20 cellular contexts compared by ENCODE assay signal in the genomic region with DNA sequence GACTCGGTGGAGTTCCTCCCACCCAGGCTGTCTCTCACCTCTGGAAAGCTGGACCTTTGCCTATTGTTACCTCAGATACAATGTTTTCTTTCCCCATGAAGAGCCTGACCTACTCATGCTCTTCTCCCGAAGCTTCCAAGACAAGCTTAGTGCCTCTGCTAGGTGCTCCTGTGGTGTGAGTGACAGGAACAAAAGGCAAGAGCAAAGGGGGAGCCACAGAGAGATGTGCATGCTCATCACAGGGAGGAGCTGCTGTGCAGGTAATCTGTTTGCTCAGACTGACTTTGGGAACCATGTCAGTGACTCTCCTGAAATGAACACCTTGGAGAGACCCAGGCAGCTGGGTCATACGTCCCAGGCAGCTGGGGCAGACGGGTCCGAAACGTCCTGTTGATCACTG. TPM values are rescaled to one million over a fixed set of nuclear protein-coding genes. Genes with fewer than 3 reads are reported as not detected.
DNase-seq lines count a peak whose midpoint lies in the region; ATAC-seq and TF ChIP-seq lines count a peak whose summit lies in the region.
"Had no signal": no experiment of that assay in that cellular context is flagged by ENCODE, and none has a peak within 500 bp of the region (broad histone marks: within the 10 kb centered on the region; RNA-seq: fewer than 3 reads in every experiment).

No MANE protein-coding gene starts in this region.

- ATAC-seq in GM21381 (IDR thresholded peaks at IDR 0.05; ENCODE audit: unreplicated experiment), result no peak
- ATAC-seq: CD8-positive, alpha-beta T cell had no signal

- no peaks in the 10 kb centered on the region for H3K27me3 ChIP-seq in mammary epithelial cell (ENCODE audit: insufficient read depth, low read length)
- H3K27me3 ChIP-seq in breast epithelium, result no peaks in the 10 kb centered on the region
- H3K27me3 ChIP-seq in endodermal cell (ENCODE audit: control insufficient read depth, insufficient read depth, low read length, poor library complexity, severe bottlenecking), result peaks cover 37% of the 10 kb centered on the region
- H3K27me3 ChIP-seq: neutrophil had no signal

- H3K9me3 ChIP-seq in mammary epithelial cell (replicated peaks; ENCODE audit: insufficient read depth, low read length), result no peaks in the 10 kb centered on the region
- no peaks in the 10 kb centered on the region for H3K9me3 ChIP-seq in breast epithelium
- H3K9me3 ChIP-seq in endodermal cell (ENCODE audit: control insufficient read depth, low read length), result no peaks in the 10 kb centered on the region
- H3K9me3 ChIP-seq: neutrophil, spleen had no signal

- CTCF ChIA-PET in mammary epithelial cell (lab: Charles Lee; ENCODE audit: low non-redundant PET), result no interaction called here

- dilution Hi-C loops in mammary epithelial cell (cut with HindIII; ENCODE audit: low sequenced_read_pairs), result no loop called here

- WGBS in mammary epithelial cell (ENCODE audit: low coverage, missing lambda C conversion rate), result 76% methylated on average over 5 of the region's 6 CpGs
- WGBS in endodermal cell (ENCODE audit: insufficient coverage in 1 of 2, insufficient read length in 1 of 2), 2 experiments, result 56 to 71% methylated on average over 5 to 6 of the region's 6 CpGs

- no peak overlapping the region for H3K9ac ChIP-seq in mammary epithelial cell (ENCODE audit: insufficient read depth, low read length)
- H3K9ac ChIP-seq in endodermal cell (ENCODE audit: extremely low read depth, low read length, poor library complexity, severe bottlenecking), result no peak overlapping the region

- peaks cover 5% of the 10 kb centered on the region for H3K9me3 Mint-ChIP-seq in endodermal cell
- H3K9me3 Mint-ChIP-seq: CD8-positive, alpha-beta T cell; T-helper 1 cell treated with Interleukin-12 subunit alpha and Interleukin-12 subunit beta and Interleukin-4 antibody, amounts not matched to agents 30 μg/mL and 1 μg/mL, for 36 hours had no signal

- H3K36me3 ChIP-seq in mammary epithelial cell (ENCODE audit: insufficient read depth, low read length), result no peaks in the 10 kb centered on the region
- H3K36me3 ChIP-seq in breast epithelium, result no peaks in the 10 kb centered on the region
- no peaks in the 10 kb centered on the region for H3K36me3 ChIP-seq in endodermal cell (ENCODE audit: control insufficient read depth, insufficient read depth, low read length)
- H3K36me3 ChIP-seq: neutrophil, spleen had no signal

- no TSS peak for BruUV-seq in mammary epithelial cell (replicated peaks; lab: Mats Ljungman, UMichigan)

- DNase-seq in mammary epithelial cell (peak; percentile 11), breast epithelium (ENCODE audit: low spot score in 2 of 2) (no peak), NCI-H345 treated with DMSO at 0.1 percent for 48 hours (lab: John Stamatoyannopoulos, UW; ENCODE audit: unreplicated experiment) (peak; percentile 11), endodermal cell (peak; percentile 70), NOMO-1 treated with DMSO at 0.1 percent for 48 hours (lab: John Stamatoyannopoulos, UW; ENCODE audit: unreplicated experiment) (no peak), NCI-H1694 treated with DMSO at 0.1 percent for 48 hours (lab: John Stamatoyannopoulos, UW) (no peak)
- DNase-seq: activated CD4-positive, alpha-beta T cell treated with anti-CD3 and anti-CD28 coated beads, Interleukin-2, amount 50 U/mL, for 4 hours; activated naive CD4-positive, alpha-beta T cell treated with Interleukin-2 at 50 U/mL for 16 hours; activated T-cell treated with anti-CD3 and anti-CD28 coated beads for 4 hours; CD8-positive, alpha-beta T cell; cerebellar nuclear complex; effector CD8-positive, alpha-beta T cell; NCI-H1092; SIG-M5; spleen had no signal

- no peaks in the 10 kb centered on the region for H4K20me1 ChIP-seq in mammary epithelial cell (ENCODE audit: insufficient read depth, low read length)

- H3K4me2 ChIP-seq in mammary epithelial cell (ENCODE audit: insufficient read depth, low read depth, low read length), result no peak overlapping the region

- peak in 1 of 2 donors; percentile 23 for TF ChIP-seq CTCF in mammary epithelial cell (conservative IDR thresholded peaks at IDR 0.05 in 1 of 2, IDR thresholded peaks at IDR 0.05 in 1 of 2; ENCODE audit: extremely low read depth in 1 of 2, insufficient read depth in 1 of 2, low read depth in 1 of 2, low read length in 2 of 2)
- no peak for TF ChIP-seq CTCF in breast epithelium (IDR thresholded peaks at IDR 0.05)
- TF ChIP-seq CTCF in endodermal cell (conservative IDR thresholded peaks at IDR 0.05), result no peak

- H3K27me3 Mint-ChIP-seq in endodermal cell (ENCODE audit: insufficient read depth), result peaks cover 23% of the 10 kb centered on the region

- no peak overlapping the region for H3K4me3 ChIP-seq in mammary epithelial cell (replicated peaks in 1 of 3; ENCODE audit: insufficient read depth in 1 of 3, low read depth in 2 of 3, low read length in 3 of 3)
- no peak overlapping the region for H3K4me3 ChIP-seq in breast epithelium
- no peak overlapping the region for H3K4me3 ChIP-seq in endodermal cell (ENCODE audit: low read length)
- H3K4me3 ChIP-seq: spleen had no signal

- in situ Hi-C loops in mammary epithelial cell (cut with MboI; ENCODE audit: low sequenced_read_pairs in 2 of 2), result loop anchor here (10.0 kb wide), 2 partner anchors 201 to 591 kb away; partner anchors contain the start of genes ANKRD49 (in 1 of the 2) and MRE11 (in 1 of the 2)

- no peak for TF ChIP-seq POLR2A in breast epithelium (IDR thresholded peaks at IDR 0.05)

- intact Hi-C loops in mammary epithelial cell (cut with micrococcal nuclease) (no loop called here), breast epithelium (cut with DNase I; ENCODE audit: low total_unique reads) (no loop called here)

- no peaks in the 10 kb centered on the region for H3K36me3 Mint-ChIP-seq in endodermal cell (ENCODE audit: low read depth)
- H3K36me3 Mint-ChIP-seq: CD8-positive, alpha-beta T cell had no signal

- H3K27ac ChIP-seq in mammary epithelial cell (ENCODE audit: insufficient read depth, low read depth, low read length), result no peak overlapping the region
- no peak overlapping the region for H3K27ac ChIP-seq in breast epithelium
- no peak overlapping the region for H3K27ac ChIP-seq in endodermal cell (ENCODE audit: low read depth, low read length)
- H3K27ac ChIP-seq: neutrophil, spleen had no signal

- no peaks in the 10 kb centered on the region for H3K79me2 ChIP-seq in mammary epithelial cell (ENCODE audit: insufficient read depth, low read length)

- H3K27ac Mint-ChIP-seq in endodermal cell, result no peak overlapping the region
- H3K27ac Mint-ChIP-seq: CD8-positive, alpha-beta T cell; T-helper 1 cell treated with Interleukin-12 subunit alpha and Interleukin-12 subunit beta and Interleukin-4 antibody, amounts not matched to agents 30 μg/mL and 1 μg/mL, for 36 hours had no signal

- H3K4me1 Mint-ChIP-seq in endodermal cell, result peaks cover 35% of the 10 kb centered on the region

- no peak overlapping the region for H3K4me3 Mint-ChIP-seq in endodermal cell
- H3K4me3 Mint-ChIP-seq: CD8-positive, alpha-beta T cell; T-helper 1 cell treated with Interleukin-12 subunit alpha and Interleukin-12 subunit beta and Interleukin-4 antibody, amounts not matched to agents 30 μg/mL and 1 μg/mL, for 36 hours had no signal

- H2AFZ ChIP-seq in mammary epithelial cell (ENCODE audit: low read depth, low read length), result no peak overlapping the region

- H3K4me1 ChIP-seq in mammary epithelial cell (ENCODE audit: insufficient read depth, low read length), result peaks cover 31% of the 10 kb centered on the region
- no peaks in the 10 kb centered on the region for H3K4me1 ChIP-seq in breast epithelium
- H3K4me1 ChIP-seq in endodermal cell (ENCODE audit: control insufficient read depth, insufficient read depth, low read length), result peaks cover 23% of the 10 kb centered on the region
- H3K4me1 ChIP-seq: spleen had no signal

RNA-seq across cellular contexts. Expression of gene VSTM5, which starts 53.6 kb away (rescaled TPM):
- total RNA-seq in mammary epithelial cell (under 1 TPM in 1 of 2 donors, not detected in 1; 0.17 TPM), breast epithelium (under 1 TPM in 1 of 3 donors, not detected in 2; 0.29 TPM), endodermal cell (under 1 TPM; 0.29 to 0.75 TPM)
- 0.03 TPM for polyA plus RNA-seq in mammary epithelial cell
- not detected for polyA minus RNA-seq in mammary epithelial cell
- 0.25 TPM for polyA plus RNA-seq in endodermal cell (2013, experiment 1 of 2)
- polyA plus RNA-seq in endodermal cell (2013, experiment 2 of 2), result 0.25 TPM
- total RNA-seq: CD8-positive, alpha-beta T cell; liver; OCI-LY7; spleen had no signal
- polyA plus RNA-seq: spleen had no signal

Comparison
In these comparisons a context has a peak if more than half of its experiments do, and no peak if none do; other contexts are left out.
1. DNase-seq: peak in mammary epithelial cell (single experiment), NCI-H345 treated with DMSO at 0.1 percent for 48 hours (single experiment) and endodermal cell (single experiment); none in breast epithelium (0 of 2), NOMO-1 treated with DMSO at 0.1 percent for 48 hours (single experiment) and NCI-H1694 treated with DMSO at 0.1 percent for 48 hours (single experiment).